22 cellular contexts compared by ENCODE assay signal in genomic region chr12:2833810-2834209, GRCh38. TPM values are rescaled to one million over a fixed set of nuclear protein-coding genes. Genes with fewer than 3 reads are reported as not detected.
DNase-seq lines count a peak whose midpoint lies in the region; ATAC-seq, FAIRE-seq and TF ChIP-seq lines count a peak whose summit lies in the region.
"Had no signal": no experiment of that assay in that cellular context is flagged by ENCODE, and none has a peak within 500 bp of the region (broad histone marks: within the 10 kb centered on the region; RNA-seq: fewer than 3 reads in every experiment).

No MANE protein-coding gene starts in this region.

- no peaks in the 10 kb centered on the region; the same call in 1 of the 2 replicates for H3K23me2 ChIP-seq in H1 (ENCODE audit: low read depth, low read length)

- 90% methylated on average over 9 of the region's 9 CpGs; no CpG with 5 or more reads in 1 of the 2 experiments for WGBS in H1 (ENCODE audit: extremely low coverage in 1 of 2, insufficient coverage in 1 of 2, insufficient read length in 1 of 2, insufficient replicate concordance in 2 of 2, low coverage in 1 of 2, low lambda C conversion rate in 2 of 2, missing lambda C conversion rate in 1 of 2), 2 experiments
- WGBS in thyroid gland, 2 donors, result 74 to 79% methylated on average over 9 of the region's 9 CpGs
- WGBS in hepatocyte (ENCODE audit: low lambda C conversion rate, missing lambda C conversion rate), result 94% methylated on average over 9 of the region's 9 CpGs

- peaks cover 7% of the 10 kb centered on the region for H3K36me3 Mint-ChIP-seq in T-helper 17 cell (ENCODE audit: low read depth)
- H3K36me3 Mint-ChIP-seq: natural killer cell treated with Interleukin-12 subunit alpha and Interleukin-12 subunit beta and Interleukin-15 and Interleukin-18, amount 100 ng/mL, for 72 hours had no signal

- H3K4me3 ChIP-seq in H1 (ENCODE audit: extremely low read depth in 1 of 4, insufficient read depth in 2 of 4, low read depth in 3 of 4, low read length in 4 of 4) (no peak overlapping the region), left lung (no peak overlapping the region), thyroid gland (replicated peaks in 1 of 3) (no peak overlapping the region), hepatocyte (no peak overlapping the region)
- H3K4me3 ChIP-seq: cardiac muscle cell, prostate gland had no signal

- no peak overlapping the region for H2AK5ac ChIP-seq in H1 (ENCODE audit: low read depth, low read length)

- H3K79me2 ChIP-seq in H1 (ENCODE audit: control insufficient read depth in 1 of 2, insufficient read depth in 2 of 2, low read length in 2 of 2), result no peaks in the 10 kb centered on the region
- no peaks in the 10 kb centered on the region for H3K79me2 ChIP-seq in hepatocyte

- H4K91ac ChIP-seq in H1 (replicated peaks; ENCODE audit: insufficient read length, low read length), result no peak overlapping the region

- H3K9me2 ChIP-seq in hepatocyte (replicated peaks; ENCODE audit: insufficient read depth), result no peaks in the 10 kb centered on the region

- H3K23ac ChIP-seq in H1 (ENCODE audit: insufficient read length), result no peak overlapping the region

- DNase-seq in T-helper 17 cell, result no peak
- no peak for DNase-seq in H1 (ENCODE audit: low read depth in 1 of 2, low spot score in 2 of 2)
- no peak for DNase-seq in left lung
- no peak for DNase-seq in thyroid gland
- no peak for DNase-seq in stimulated activated CD4-positive, alpha-beta T cell treated with anti-CD3 and anti-CD28 coated beads, Interleukin-15, amount 100 ng/mL, for 24 hours
- DNase-seq in stimulated activated CD4-positive, alpha-beta T cell treated with anti-CD3 and anti-CD28 coated beads, Interleukin-12 subunit alpha, Interleukin-12 subunit beta, amount 100 ng/mL, for 4 hours, result no peak
- no peak for DNase-seq in hepatocyte (ENCODE audit: low spot score)
- DNase-seq: activated CD4-positive, alpha-beta T cell treated with anti-CD3 and anti-CD28 coated beads for 4 hours; activated CD8-positive, alpha-beta memory T cell treated with anti-CD3 and anti-CD28 coated beads, Interleukin-2, amount 10 ng/mL, durations not matched to agents 7 days and 5 days; KG1; MV-4-11; NCI-H187 treated with DMSO at 0.1 percent for 48 hours; transverse colon had no signal

- H3K4me1 ChIP-seq in H1 (replicated peaks in 1 of 4; ENCODE audit: control insufficient read depth in 3 of 4, insufficient read depth in 4 of 4, low read length in 3 of 4) (peaks cover 0 to 14% (median 9%) of the 10 kb centered on the region in 4 experiments; a peak in 6 of 7 replicates), left lung (no peaks in the 10 kb centered on the region), thyroid gland (peaks cover 10 to 24% of the 10 kb centered on the region in 2 donors), hepatocyte (ENCODE audit: insufficient read depth) (peaks cover 8% of the 10 kb centered on the region)

- H3K4me2 ChIP-seq in H1 (ENCODE audit: insufficient read depth in 1 of 2, low read depth in 2 of 2, low read length in 2 of 2) (no peak overlapping the region), hepatocyte (no peak overlapping the region)

- H3K9me3 ChIP-seq in T-helper 17 cell (ENCODE audit: control insufficient read depth, low read length, poor library complexity, severe bottlenecking) (no peaks in the 10 kb centered on the region), H1 (ENCODE audit: insufficient read depth in 2 of 2, low read depth in 1 of 2, low read length in 1 of 2) (no peaks in the 10 kb centered on the region), left lung (no peaks in the 10 kb centered on the region), thyroid gland (no peaks in the 10 kb centered on the region), hepatocyte (ENCODE audit: low read depth) (no peaks in the 10 kb centered on the region)
- H3K9me3 ChIP-seq: prostate gland, transverse colon had no signal

- no peak overlapping the region for H2BK5ac ChIP-seq in H1 (ENCODE audit: low read depth, low read length)

- intact Hi-C loops in left lung (cut with DNase I), result no loop called here
- intact Hi-C loops in thyroid gland (cut with DNase I), result no loop called here

- no peak for FAIRE-seq in H1 (lab: Jason Lieb, UNC)
- FAIRE-seq: RCC 7860, TTC549 had no signal

- H3K4me3 Mint-ChIP-seq in T-helper 17 cell, result no peak overlapping the region
- H3K4me3 Mint-ChIP-seq: activated CD8-positive, alpha-beta memory T cell treated with anti-CD3 and anti-CD28 coated beads, Interleukin-2, amount 10 ng/mL, durations not matched to agents 7 days and 5 days; activated T-helper 17 cell treated with anti-CD3 and anti-CD28 coated beads, Interleukin-2, amount 50 U/mL, for 72 hours; memory B cell; natural killer cell treated with Interleukin-12 subunit alpha and Interleukin-12 subunit beta and Interleukin-15 and Interleukin-18, amount 100 ng/mL, for 72 hours had no signal

- no peak overlapping the region for H3K18ac ChIP-seq in H1 (ENCODE audit: extremely low read depth, low read length)

- POLR2A ChIA-PET in H1 (lab: Charles Lee; ENCODE audit: partially characterized antibody), result interaction anchor here (0.7 to 6.3 kb wide), 7 partner anchors 9 to 93 kb away, joined by 3 to 58 read pairs (median 5); partner anchors contain the start of gene ITFG2

- H3K27ac Mint-ChIP-seq in T-helper 17 cell, result peak overlapping the region; percentile 41
- H3K27ac Mint-ChIP-seq: activated CD8-positive, alpha-beta memory T cell treated with anti-CD3 and anti-CD28 coated beads, Interleukin-2, amount 10 ng/mL, durations not matched to agents 7 days and 5 days; activated T-helper 17 cell treated with anti-CD3 and anti-CD28 coated beads, Interleukin-2, amount 50 U/mL, for 72 hours; memory B cell; natural killer cell treated with Interleukin-12 subunit alpha and Interleukin-12 subunit beta and Interleukin-15 and Interleukin-18, amount 100 ng/mL, for 72 hours had no signal

- H3K79me1 ChIP-seq in H1 (ENCODE audit: low read depth, low read length), result no peaks in the 10 kb centered on the region

- no peak overlapping the region for H3K4ac ChIP-seq in H1 (replicated peaks; ENCODE audit: insufficient read length, low read depth, low read length)

- no peak overlapping the region for H2AFZ ChIP-seq in H1 (ENCODE audit: low read length)
- no peak overlapping the region for H2AFZ ChIP-seq in hepatocyte

- H3K56ac ChIP-seq in H1 (replicated peaks; ENCODE audit: insufficient read length, low read depth, low read length), result no peak overlapping the region

- H4K5ac ChIP-seq in H1 (ENCODE audit: insufficient read length, low read depth, low read length), result no peak overlapping the region

- peak overlapping the region; percentile 12; the same call in 1 of the 2 replicates for H4K8ac ChIP-seq in H1 (ENCODE audit: extremely low read depth, insufficient read depth, low read length)

- H3K27me3 ChIP-seq in H1 (replicated peaks in 1 of 4; ENCODE audit: control insufficient read depth in 3 of 4, extremely low read depth in 1 of 4, insufficient read depth in 3 of 4, low read length in 3 of 4), result no peaks in the 10 kb centered on the region; a peak in 1 of 7 replicates
- H3K27me3 ChIP-seq in left lung, result peaks cover 0 to 6% of the 10 kb centered on the region in 2 donors
- no peaks in the 10 kb centered on the region for H3K27me3 ChIP-seq in thyroid gland
- no peaks in the 10 kb centered on the region for H3K27me3 ChIP-seq in hepatocyte
- H3K27me3 ChIP-seq: cardiac muscle cell, transverse colon had no signal

- no peak overlapping the region for H2BK12ac ChIP-seq in H1 (ENCODE audit: low read depth, low read length)

- H3K27me3 Mint-ChIP-seq in T-helper 17 cell, result peaks cover 6% of the 10 kb centered on the region
- H3K27me3 Mint-ChIP-seq: activated CD8-positive, alpha-beta memory T cell treated with anti-CD3 and anti-CD28 coated beads, Interleukin-2, amount 10 ng/mL, durations not matched to agents 7 days and 5 days; activated T-helper 17 cell treated with anti-CD3 and anti-CD28 coated beads, Interleukin-2, amount 50 U/mL, for 72 hours; memory B cell had no signal

- no peak overlapping the region for H2BK20ac ChIP-seq in H1 (ENCODE audit: low read length)

- H4K20me1 ChIP-seq in H1 (replicated peaks in 1 of 2; ENCODE audit: control insufficient read depth in 1 of 2, insufficient read depth in 2 of 2, low read length in 2 of 2) (no peaks in the 10 kb centered on the region), hepatocyte (ENCODE audit: insufficient read depth, poor library complexity, severe bottlenecking) (no peaks in the 10 kb centered on the region)

- no peak overlapping the region for H2BK15ac ChIP-seq in H1 (ENCODE audit: low read length)

- TF ChIP-seq EP300 in H1 (IDR thresholded peaks at IDR 0.05; ENCODE audit: borderline replicate concordance in 1 of 2, low read depth in 2 of 2, low read length in 2 of 2), result no peak

- no peak for TF ChIP-seq CTCF in H1 (IDR thresholded peaks at IDR 0.05; ENCODE audit: control extremely low read depth in 1 of 3, insufficient read depth in 1 of 3, low read depth in 1 of 3, low read length in 3 of 3)
- TF ChIP-seq CTCF in left lung (IDR thresholded peaks at IDR 0.05), result no peak
- no peak for TF ChIP-seq CTCF in thyroid gland (IDR thresholded peaks at IDR 0.05)
- no peak for TF ChIP-seq CTCF in hepatocyte (IDR thresholded peaks at IDR 0.05; ENCODE audit: poor library complexity)

- H3K14ac ChIP-seq in H1 (ENCODE audit: insufficient read length), result no peak overlapping the region

- no peak overlapping the region for H3K27ac ChIP-seq in H1 (ENCODE audit: low read depth, low read length)
- no peak overlapping the region for H3K27ac ChIP-seq in left lung
- peak overlapping the region; percentile 20 to 56 (median 55) for H3K27ac ChIP-seq in thyroid gland
- no peak overlapping the region for H3K27ac ChIP-seq in hepatocyte
- H3K27ac ChIP-seq: cardiac muscle cell, prostate gland had no signal

- TF ChIP-seq RAD21 in H1 (IDR thresholded peaks at IDR 0.05 in 1 of 2, conservative IDR thresholded peaks at IDR 0.05 in 1 of 2; ENCODE audit: low read depth in 2 of 2, low read length in 2 of 2), result no peak

- ATAC-seq in T-helper 17 cell, result no peak
- peak; percentile 15 for ATAC-seq in left lung
- ATAC-seq: activated CD8-positive, alpha-beta memory T cell treated with anti-CD3 and anti-CD28 coated beads, Interleukin-2, amount 10 ng/mL, durations not matched to agents 7 days and 5 days; activated T-helper 17 cell treated with anti-CD3 and anti-CD28 coated beads, Interleukin-2, amount 50 U/mL, for 72 hours; natural killer cell treated with Interleukin-12 subunit alpha and Interleukin-12 subunit beta and Interleukin-15 and Interleukin-18, amount 100 ng/mL, for 72 hours had no signal

- H3K36me3 ChIP-seq in H1 (ENCODE audit: control insufficient read depth in 2 of 4, insufficient read depth in 4 of 4, low read length in 3 of 4) (no peaks in the 10 kb centered on the region; a peak in 2 of 8 replicates), left lung (peaks cover 0 to 33% of the 10 kb centered on the region in 2 donors), thyroid gland (peaks cover 6 to 22% of the 10 kb centered on the region in 2 donors), hepatocyte (replicated peaks; ENCODE audit: insufficient read depth, low read depth) (no peaks in the 10 kb centered on the region)
- H3K36me3 ChIP-seq: cardiac muscle cell, prostate gland, transverse colon had no signal

- peaks cover 15% of the 10 kb centered on the region for H3K4me1 Mint-ChIP-seq in T-helper 17 cell
- H3K4me1 Mint-ChIP-seq: activated CD8-positive, alpha-beta memory T cell treated with anti-CD3 and anti-CD28 coated beads, Interleukin-2, amount 10 ng/mL, durations not matched to agents 7 days and 5 days; activated T-helper 17 cell treated with anti-CD3 and anti-CD28 coated beads, Interleukin-2, amount 50 U/mL, for 72 hours had no signal

- H2BK120ac ChIP-seq in H1 (replicated peaks; ENCODE audit: low read depth, low read length), result no peak overlapping the region

- no peak for TF ChIP-seq POLR2A in H1 (IDR thresholded peaks at IDR 0.05; ENCODE audit: control extremely low read depth in 1 of 2, low read depth in 2 of 2, low read length in 2 of 2)
- TF ChIP-seq POLR2A in thyroid gland (IDR thresholded peaks at IDR 0.05), result no peak

- no peak overlapping the region for H3K9ac ChIP-seq in H1 (replicated peaks in 1 of 4; ENCODE audit: extremely low read depth in 1 of 4, low read depth in 3 of 4, low read length in 3 of 4)

- CTCF ChIA-PET in H1 (lab: Charles Lee; ENCODE audit: partially characterized antibody), result interaction anchor here (1.0 to 6.9 kb wide), 8 partner anchors 9 to 111 kb away, joined by 3 to 52 read pairs (median 5); no protein-coding TSS in a partner anchor

RNA-seq across cellular contexts. Expression of gene NRIP2, which starts 1.0 kb away (rescaled TPM):
- total RNA-seq in T-helper 17 cell (not detected), left lung (under 1 TPM; 0.79 to 0.96 TPM), thyroid gland (1 to 10 TPM in 3 of 4 donors, under 1 TPM in 1; 0.88 to 2.1 (median 1.2) TPM), hepatocyte (not detected in 2 replicates)
- total RNA-seq in H1 (2021; fragmentation: NEBNext Ultra II Directional; extraction: Animal tissue kit (Norgen Biotek cat#: 25700)), result not detected in 2 replicates
- polyA plus RNA-seq in H1 (2011; rRNA removed) (0.03 and 0.06 TPM in 2 replicates), hepatocyte (0.30 and 0.95 TPM in 2 replicates)
- polyA plus RNA-seq in H1 (2011; cell fraction: cytosol; rRNA removed), result not detected
- polyA plus RNA-seq in H1 (2011; cell fraction: nucleus; rRNA removed), result not detected
- polyA plus RNA-seq in H1 (2012, experiment 1 of 2), result 1.2 to 2.0 TPM (median 1.6 TPM) in 4 replicates
- polyA plus RNA-seq in H1 (2012, experiment 2 of 2), result 0.31 TPM
- polyA plus RNA-seq in H1 (2013, experiment 1 of 2), result not detected
- polyA plus RNA-seq in H1 (2013, experiment 2 of 2), result not detected
- 0.15 TPM in 1 of 2 replicates, not detected in the other for polyA minus RNA-seq in H1 (2011; rRNA and poly(A)+ RNA removed)
- polyA minus RNA-seq in H1 (2011; cell fraction: cytosol; rRNA and poly(A)+ RNA removed), result not detected
- not detected for polyA minus RNA-seq in H1 (2011; cell fraction: nucleus; rRNA and poly(A)+ RNA removed)
- total RNA-seq: activated CD8-positive, alpha-beta memory T cell treated with anti-CD3 and anti-CD28 coated beads, Interleukin-2, amount 10 ng/mL, durations not matched to agents 7 days and 5 days; activated T-helper 17 cell treated with anti-CD3 and anti-CD28 coated beads, Interleukin-2, amount 50 U/mL, for 72 hours; cardiac muscle cell; Daoy; natural killer cell treated with Interleukin-12 subunit alpha and Interleukin-12 subunit beta and Interleukin-15 and Interleukin-18, amount 100 ng/mL, for 72 hours had no signal

RNA-seq across cellular contexts. Expression of gene ITFG2, which starts 21.3 kb away (rescaled TPM):
- 10 to 100 TPM; 63.1 to 63.9 TPM for total RNA-seq in T-helper 17 cell
- 22.9 and 23.0 TPM in 2 replicates for total RNA-seq in H1 (2021; fragmentation: NEBNext Ultra II Directional; extraction: Animal tissue kit (Norgen Biotek cat#: 25700))
- 15.0 and 20.8 TPM in 2 replicates for polyA plus RNA-seq in H1 (2011; rRNA removed)
- 21.5 TPM for polyA plus RNA-seq in H1 (2011; cell fraction: cytosol; rRNA removed)
- polyA plus RNA-seq in H1 (2011; cell fraction: nucleus; rRNA removed), result 47.7 TPM
- polyA plus RNA-seq in H1 (2012, experiment 1 of 2), result 39.0 to 45.0 TPM (median 40.5 TPM) in 4 replicates
- polyA plus RNA-seq in H1 (2012, experiment 2 of 2), result 16.1 TPM
- 12.1 TPM for polyA plus RNA-seq in H1 (2013, experiment 1 of 2)
- polyA plus RNA-seq in H1 (2013, experiment 2 of 2), result 10.8 TPM
- 35.9 and 37.4 TPM in 2 replicates for polyA minus RNA-seq in H1 (2011; rRNA and poly(A)+ RNA removed)
- 17.5 TPM for polyA minus RNA-seq in H1 (2011; cell fraction: cytosol; rRNA and poly(A)+ RNA removed)
- polyA minus RNA-seq in H1 (2011; cell fraction: nucleus; rRNA and poly(A)+ RNA removed), result 38.8 TPM
- total RNA-seq in left lung, result 10 to 100 TPM; 29.0 to 32.1 TPM
- total RNA-seq in thyroid gland, result 10 to 100 TPM; 40.6 to 87.9 (median 64.7) TPM
- total RNA-seq in hepatocyte, result 19.5 and 20.9 TPM in 2 replicates
- polyA plus RNA-seq in hepatocyte, result 23.5 and 31.7 TPM in 2 replicates

RNA-seq across cellular contexts. Expression of gene TEX52, which starts 23.0 kb away (rescaled TPM):
- total RNA-seq in T-helper 17 cell (not detected), left lung (not detected), thyroid gland (not detected), hepatocyte (not detected in 2 replicates)
- total RNA-seq in H1 (2021; fragmentation: NEBNext Ultra II Directional; extraction: Animal tissue kit (Norgen Biotek cat#: 25700)), result not detected in 2 replicates
- polyA plus RNA-seq in H1 (2011; rRNA removed) (not detected in 2 replicates), hepatocyte (not detected in 2 replicates)
- polyA plus RNA-seq in H1 (2011; cell fraction: cytosol; rRNA removed), result not detected
- polyA plus RNA-seq in H1 (2011; cell fraction: nucleus; rRNA removed), result not detected
- polyA plus RNA-seq in H1 (2012, experiment 1 of 2), result 0.42 to 0.52 TPM (median 0.51 TPM) in 3 of 4 replicates, not detected in the other
- polyA plus RNA-seq in H1 (2012, experiment 2 of 2), result not detected
- not detected for polyA plus RNA-seq in H1 (2013, experiment 1 of 2)
- not detected for polyA plus RNA-seq in H1 (2013, experiment 2 of 2)
- not detected in 2 replicates for polyA minus RNA-seq in H1 (2011; rRNA and poly(A)+ RNA removed)
- not detected for polyA minus RNA-seq in H1 (2011; cell fraction: cytosol; rRNA and poly(A)+ RNA removed)
- polyA minus RNA-seq in H1 (2011; cell fraction: nucleus; rRNA and poly(A)+ RNA removed), result not detected
- total RNA-seq: cardiac muscle cell; Daoy; natural killer cell treated with Interleukin-12 subunit alpha and Interleukin-12 subunit beta and Interleukin-15 and Interleukin-18, amount 100 ng/mL, for 72 hours; transverse colon had no signal
- polyA plus RNA-seq: cardiac muscle cell, esophagus had no signal

RNA-seq across cellular contexts. Expression of gene FKBP4, which starts 39.0 kb away (rescaled TPM):
- total RNA-seq in T-helper 17 cell (10 to 100 TPM; 41.9 to 44.9 TPM), left lung (10 to 100 TPM; 48.1 to 80.9 TPM), thyroid gland (10 to 100 TPM; 43.5 to 69.9 (median 47.0) TPM), hepatocyte (46.4 and 52.1 TPM in 2 replicates)
- 227 and 243 TPM in 2 replicates for total RNA-seq in H1 (2021; fragmentation: NEBNext Ultra II Directional; extraction: Animal tissue kit (Norgen Biotek cat#: 25700))
- polyA plus RNA-seq in H1 (2011; rRNA removed) (72.6 and 82.0 TPM in 2 replicates), hepatocyte (70.9 and 77.9 TPM in 2 replicates)
- 106 TPM for polyA plus RNA-seq in H1 (2011; cell fraction: cytosol; rRNA removed)
- polyA plus RNA-seq in H1 (2011; cell fraction: nucleus; rRNA removed), result 112 TPM
- 158 to 191 TPM (median 164 TPM) in 4 replicates for polyA plus RNA-seq in H1 (2012, experiment 1 of 2)
- polyA plus RNA-seq in H1 (2012, experiment 2 of 2), result 169 TPM
- polyA plus RNA-seq in H1 (2013, experiment 1 of 2), result 116 TPM
- polyA plus RNA-seq in H1 (2013, experiment 2 of 2), result 114 TPM
- polyA minus RNA-seq in H1 (2011; rRNA and poly(A)+ RNA removed), result 119 and 142 TPM in 2 replicates
- polyA minus RNA-seq in H1 (2011; cell fraction: cytosol; rRNA and poly(A)+ RNA removed), result 99.8 TPM
- 91.1 TPM for polyA minus RNA-seq in H1 (2011; cell fraction: nucleus; rRNA and poly(A)+ RNA removed)

RNA-seq across cellular contexts. Expression of gene FOXM1, which starts 43.2 kb away (rescaled TPM):
- total RNA-seq in T-helper 17 cell, result 1 to 10 TPM; 1.0 to 1.6 TPM
- total RNA-seq in H1 (2021; fragmentation: NEBNext Ultra II Directional; extraction: Animal tissue kit (Norgen Biotek cat#: 25700)), result 118 and 121 TPM in 2 replicates
- 58.1 and 83.5 TPM in 2 replicates for polyA plus RNA-seq in H1 (2011; rRNA removed)
- polyA plus RNA-seq in H1 (2011; cell fraction: cytosol; rRNA removed), result 39.6 TPM
- polyA plus RNA-seq in H1 (2011; cell fraction: nucleus; rRNA removed), result 69.2 TPM
- 87.5 to 101 TPM (median 96.4 TPM) in 4 replicates for polyA plus RNA-seq in H1 (2012, experiment 1 of 2)
- polyA plus RNA-seq in H1 (2012, experiment 2 of 2), result 104 TPM
- 81.5 TPM for polyA plus RNA-seq in H1 (2013, experiment 1 of 2)
- polyA plus RNA-seq in H1 (2013, experiment 2 of 2), result 79.4 TPM
- polyA minus RNA-seq in H1 (2011; rRNA and poly(A)+ RNA removed), result 53.5 and 68.9 TPM in 2 replicates
- polyA minus RNA-seq in H1 (2011; cell fraction: cytosol; rRNA and poly(A)+ RNA removed), result 75.2 TPM
- 39.8 TPM for polyA minus RNA-seq in H1 (2011; cell fraction: nucleus; rRNA and poly(A)+ RNA removed)
- 10 to 100 TPM in 1 of 2 donors, 1 to 10 TPM in 1; 4.7 to 16.5 TPM for total RNA-seq in left lung
- total RNA-seq in thyroid gland, result under 1 TPM in 3 of 4 donors, not detected in 1; 0.54 to 0.67 (median 0.58) TPM
- 4.3 and 6.8 TPM in 2 replicates for total RNA-seq in hepatocyte
- 9.4 and 11.0 TPM in 2 replicates for polyA plus RNA-seq in hepatocyte

Comparison
In these comparisons a context has a peak if more than half of its experiments do, and no peak if none do; other contexts are left out.
1. H3K27ac ChIP-seq: peak in thyroid gland (3 of 3); none in H1 (single experiment), left lung (0 of 2) and hepatocyte (single experiment).